8 cellular contexts compared by ENCODE assay signal in genomic region chr3:72082121-72082715, GRCh38.
DNase-seq lines count a peak whose midpoint lies in the region; ATAC-seq lines count a peak whose summit lies in the region.

No MANE protein-coding gene starts in this region.

- ATAC-seq in GM21447 (IDR thresholded peaks at IDR 0.05; ENCODE audit: unreplicated experiment), result peak; percentile 50

- peak; percentile 93 for DNase-seq in CD1c-positive myeloid dendritic cell (ENCODE audit: extremely low spot score)
- peak; percentile 22 for DNase-seq in HuH-7.5 (ENCODE audit: low spot score)
- DNase-seq in fibroblast of peridontal ligament (ENCODE audit: extremely low read depth), result peak; percentile 73
- DNase-seq in T-helper 1 cell, result no peak
- no peak for DNase-seq in NCI-H82 (lab: John Stamatoyannopoulos, UW)
- no peak for DNase-seq in NCI-H1048 (lab: John Stamatoyannopoulos, UW)
- no peak for DNase-seq in NCI-H1105 treated with DMSO at 0.1 percent for 48 hours (lab: John Stamatoyannopoulos, UW)

Comparison
In these comparisons a context has a peak if more than half of its experiments do, and no peak if none do; other contexts are left out.
1. DNase-seq: peak in CD1c-positive myeloid dendritic cell (single experiment), HuH-7.5 (single experiment) and fibroblast of peridontal ligament (single experiment); none in T-helper 1 cell (0 of 5), NCI-H82 (single experiment), NCI-H1048 (single experiment) and NCI-H1105 treated with DMSO at 0.1 percent for 48 hours (single experiment).